In genomic region chr20:23441850-23442313, GRCh38 we compare ENCODE assay signal across 8 cellular contexts. TPM values are rescaled to one million over a fixed set of nuclear protein-coding genes. Genes with fewer than 3 reads are reported as not detected.
A peak's percentile ranks its signal among the peaks of the same experiment; 100 is the strongest.
DNase-seq lines count a peak whose midpoint lies in the region; ATAC-seq and TF ChIP-seq lines count a peak whose summit lies in the region.

No MANE protein-coding gene starts in this region.

- CTCF ChIA-PET in activated CD4-positive, alpha-beta T cell treated with anti-CD3 and anti-CD28 coated beads for 36 hours (lab: Charles Lee): interaction anchor here (0.6 to 3.6 kb wide), 5 partner anchors 22 to 167 kb away, joined by 3 to 28 read pairs (median 5); no protein-coding TSS in a partner anchor

- no peaks in the 10 kb centered on the region for H3K9me3 Mint-ChIP-seq in activated CD4-positive, alpha-beta T cell treated with anti-CD3 and anti-CD28 coated beads for 36 hours (ENCODE audit: low read depth)

- H3K27ac ChIP-seq in coronary artery: no peak overlapping the region
- no peak overlapping the region for H3K27ac ChIP-seq in right lobe of liver

- no peak overlapping the region for H3K4me3 Mint-ChIP-seq in activated CD4-positive, alpha-beta T cell treated with anti-CD3 and anti-CD28 coated beads for 36 hours

- no peaks in the 10 kb centered on the region for H3K27me3 ChIP-seq in right lobe of liver

- peaks cover 0 to 1% (median 0%) of the 10 kb centered on the region in 4 donors for H3K4me1 ChIP-seq in right lobe of liver

- no peaks in the 10 kb centered on the region for H3K36me3 ChIP-seq in right lobe of liver

- peaks cover 2% of the 10 kb centered on the region for H3K27me3 Mint-ChIP-seq in activated CD4-positive, alpha-beta T cell treated with anti-CD3 and anti-CD28 coated beads for 36 hours

- no peaks in the 10 kb centered on the region for H3K4me1 Mint-ChIP-seq in activated CD4-positive, alpha-beta T cell treated with anti-CD3 and anti-CD28 coated beads for 36 hours

- H3K4me3 ChIP-seq in coronary artery (no peak overlapping the region), right lobe of liver (no peak overlapping the region)

- ATAC-seq in HG02943 (IDR thresholded peaks at IDR 0.05; ENCODE audit: low read depth, unreplicated experiment): peak; percentile 85
- peak; percentile 83 for ATAC-seq in activated CD4-positive, alpha-beta T cell treated with anti-CD3 and anti-CD28 coated beads for 36 hours
- peak; percentile 81 to 91 (median 88) for ATAC-seq in right lobe of liver

- TF ChIP-seq CTCF in coronary artery (IDR thresholded peaks at IDR 0.05): peak; percentile 72
- peak; percentile 58 to 93 (median 92) for TF ChIP-seq CTCF in right lobe of liver (IDR thresholded peaks at IDR 0.05)

- no peak for TF ChIP-seq POLR2A in right lobe of liver (IDR thresholded peaks at IDR 0.05)

- DNase-seq in NCI-H510A treated with DMSO at 0.1 percent for 48 hours (lab: John Stamatoyannopoulos, UW) (peak; percentile 58), NCI-H510A (lab: John Stamatoyannopoulos, UW) (no peak), NCI-H2227 treated with DMSO at 0.1 percent for 48 hours (lab: John Stamatoyannopoulos, UW) (peak; percentile 53), coronary artery (ENCODE audit: low spot score) (no peak), right lobe of liver (peak in 2 of 3 donors; percentile 40 to 61)
- peak; percentile 77 for DNase-seq in activated CD4-positive, alpha-beta T cell treated with anti-CD3 and anti-CD28 coated beads for 36 hours
- peak; percentile 37 for DNase-seq in stimulated activated CD8-positive, alpha-beta memory T cell treated with anti-CD3 and anti-CD28 coated beads, Interleukin-12 subunit alpha, Interleukin-12 subunit beta, amount 100 ng/mL, for 1 hour (ENCODE audit: low read depth)

- H3K36me3 Mint-ChIP-seq in activated CD4-positive, alpha-beta T cell treated with anti-CD3 and anti-CD28 coated beads for 36 hours (ENCODE audit: low read depth): no peaks in the 10 kb centered on the region

- no peak overlapping the region for H3K27ac Mint-ChIP-seq in activated CD4-positive, alpha-beta T cell treated with anti-CD3 and anti-CD28 coated beads for 36 hours

- no peaks in the 10 kb centered on the region for H3K9me3 ChIP-seq in right lobe of liver

- POLR2A ChIA-PET in activated CD4-positive, alpha-beta T cell treated with anti-CD3 and anti-CD28 coated beads for 36 hours (lab: Charles Lee): no interaction called here

- WGBS in right lobe of liver (ENCODE audit: insufficient coverage, low coverage, low lambda C conversion rate, missing lambda C conversion rate): 6% methylated on average over 6 of the region's 8 CpGs

- intact Hi-C loops in activated CD4-positive, alpha-beta T cell treated with anti-CD3 and anti-CD28 coated beads for 36 hours (cut with DNase I, micrococcal nuclease): loop anchor here (1.0 to 2.0 kb wide), 2 partner anchors 19 to 164 kb away; no protein-coding TSS in a partner anchor
- intact Hi-C loops in right lobe of liver (cut with DNase I): loop anchor here (5.0 to 10.0 kb wide), 2 partner anchors 160 to 163 kb away; partner anchors contain the start of gene CST9 (in 1 of the 2)

RNA-seq across cellular contexts. Expression of gene CSTL1, which starts 2.4 kb away (rescaled TPM):
- not detected for total RNA-seq in activated CD4-positive, alpha-beta T cell treated with anti-CD3 and anti-CD28 coated beads for 36 hours
- total RNA-seq in right lobe of liver: not detected

RNA-seq across cellular contexts. Expression of gene CST11, which starts 10.8 kb away (rescaled TPM):
- not detected for total RNA-seq in activated CD4-positive, alpha-beta T cell treated with anti-CD3 and anti-CD28 coated beads for 36 hours
- total RNA-seq in right lobe of liver: not detected

RNA-seq across cellular contexts. Expression of gene NAPB, which starts 20.6 kb away (rescaled TPM):
- total RNA-seq in activated CD4-positive, alpha-beta T cell treated with anti-CD3 and anti-CD28 coated beads for 36 hours: 1 to 10 TPM; 6.1 to 8.1 TPM
- 1 to 10 TPM; 3.2 to 5.8 (median 4.9) TPM for total RNA-seq in right lobe of liver

RNA-seq across cellular contexts. Expression of gene CST8, which starts 49.0 kb away (rescaled TPM):
- not detected for total RNA-seq in activated CD4-positive, alpha-beta T cell treated with anti-CD3 and anti-CD28 coated beads for 36 hours
- not detected for total RNA-seq in right lobe of liver

Comparison
In these comparisons a context has a peak if more than half of its experiments do, and no peak if none do; other contexts are left out.
1. DNase-seq: peak in NCI-H510A treated with DMSO at 0.1 percent for 48 hours (single experiment), NCI-H2227 treated with DMSO at 0.1 percent for 48 hours (single experiment), activated CD4-positive, alpha-beta T cell treated with anti-CD3 and anti-CD28 coated beads for 36 hours (single experiment), right lobe of liver (2 of 3) and stimulated activated CD8-positive, alpha-beta memory T cell treated with anti-CD3 and anti-CD28 coated beads, Interleukin-12 subunit alpha, Interleukin-12 subunit beta, amount 100 ng/mL, for 1 hour (single experiment); none in NCI-H510A (single experiment) and coronary artery (single experiment).
2. Peak in every context shown above with its lines, with median percentiles within 50 percentile points of each other: ATAC-seq.